ENCODE assay signal across 9 cellular contexts in the genomic region with DNA sequence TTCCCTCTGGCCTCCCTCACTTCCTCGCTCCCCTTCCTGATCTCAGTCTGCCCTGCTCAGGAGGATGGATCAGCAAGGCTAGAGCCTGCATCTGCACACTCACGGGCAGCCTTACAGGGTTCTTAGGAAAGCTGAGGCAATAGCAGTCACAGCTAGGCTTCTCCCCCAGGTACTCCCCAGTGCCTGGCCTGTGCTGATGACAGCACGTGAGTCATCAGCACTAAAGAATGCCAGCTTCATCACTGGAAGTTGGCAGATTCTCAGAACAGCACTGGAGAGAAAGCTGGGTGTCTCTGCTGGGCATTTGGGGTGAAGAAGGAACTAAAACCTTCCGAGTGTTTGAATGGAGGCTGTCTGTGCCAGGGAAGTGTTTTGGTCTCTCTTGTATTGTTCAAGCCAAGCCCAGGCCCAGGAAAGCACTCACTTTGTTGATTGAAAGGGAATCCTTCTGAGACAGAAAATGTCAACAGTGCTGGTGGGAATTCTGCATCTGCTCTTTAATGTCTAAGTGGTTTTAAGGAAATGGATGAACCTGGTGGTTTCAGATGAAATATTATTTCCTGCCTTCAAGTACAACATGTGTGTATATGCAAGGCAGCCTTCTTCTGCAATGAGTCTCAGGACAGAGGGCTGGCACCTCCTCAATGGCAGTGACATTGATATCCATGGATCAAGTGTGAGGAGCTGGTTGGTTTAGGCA.
DNase-seq lines count a peak whose midpoint lies in the region; ATAC-seq and TF ChIP-seq lines count a peak whose summit lies in the region.
"Had no signal": no experiment of that assay in that cellular context is flagged by ENCODE, and none has a peak within 500 bp of the region (broad histone marks: within the 10 kb centered on the region; RNA-seq: fewer than 3 reads in every experiment).

No MANE protein-coding gene starts in this region.

- no peaks in the 10 kb centered on the region for H3K27me3 ChIP-seq in testis

- H3K4me3 ChIP-seq in fibroblast of villous mesenchyme (ENCODE audit: low read depth, low read length), result no peak overlapping the region
- H3K4me3 ChIP-seq in testis, result no peak overlapping the region

- peaks cover 16% of the 10 kb centered on the region for H3K4me1 ChIP-seq in testis

- no peaks in the 10 kb centered on the region for H3K36me3 ChIP-seq in testis (ENCODE audit: low read depth, missing control alignments)

- intact Hi-C loops in testis (cut with DNase I; ENCODE audit: low total_unique reads), result no loop called here

- no peak overlapping the region for H3K27ac ChIP-seq in testis

- ATAC-seq in GM19452 (IDR thresholded peaks at IDR 0.05; ENCODE audit: unreplicated experiment), result no peak
- ATAC-seq in HG03196 (IDR thresholded peaks at IDR 0.05; ENCODE audit: unreplicated experiment), result no peak

- TF ChIP-seq CTCF in fibroblast of villous mesenchyme (IDR thresholded peaks at IDR 0.05; ENCODE audit: insufficient read depth, low read depth, low read length) (no peak), testis (IDR thresholded peaks at IDR 0.05) (no peak)

- H3K9me3 ChIP-seq in testis, result no peaks in the 10 kb centered on the region

- no peak for TF ChIP-seq POLR2A in testis (IDR thresholded peaks at IDR 0.05)

- DNase-seq in stimulated activated CD4-positive, alpha-beta T cell treated with anti-CD3 and anti-CD28 coated beads, Interleukin-15, amount 100 ng/mL, for 24 hours, result peak; percentile 4
- no peak for DNase-seq in stimulated activated CD4-positive, alpha-beta T cell treated with anti-CD3 and anti-CD28 coated beads, Interleukin-12 subunit alpha, Interleukin-12 subunit beta, amount 100 ng/mL, for 4 hours
- DNase-seq in RPMI8226 (peak; percentile 39), fibroblast of villous mesenchyme (ENCODE audit: low read depth) (peak; percentile 46), testis (peak; percentile 37), GOT3 (lab: John Stamatoyannopoulos, UW) (no peak)
- DNase-seq: MM.1S had no signal

- WGBS in testis, 2 donors, result 58 to 61% methylated on average over 4 of the region's 4 CpGs

Comparison
In these comparisons a context has a peak if more than half of its experiments do, and no peak if none do; other contexts are left out.
1. DNase-seq: peak in stimulated activated CD4-positive, alpha-beta T cell treated with anti-CD3 and anti-CD28 coated beads, Interleukin-15, amount 100 ng/mL, for 24 hours (single experiment), RPMI8226 (single experiment), fibroblast of villous mesenchyme (single experiment) and testis (single experiment); none in stimulated activated CD4-positive, alpha-beta T cell treated with anti-CD3 and anti-CD28 coated beads, Interleukin-12 subunit alpha, Interleukin-12 subunit beta, amount 100 ng/mL, for 4 hours (single experiment) and GOT3 (single experiment).